ENCODE assay signal across 8 cellular contexts in genomic region chr2:85435986-85436835, GRCh38. TPM values are rescaled to one million over a fixed set of nuclear protein-coding genes. Genes with fewer than 3 reads are reported as not detected.
A peak's percentile ranks its signal among the peaks of the same experiment; 100 is the strongest.
DNase-seq lines count a peak whose midpoint lies in the region; ATAC-seq and TF ChIP-seq lines count a peak whose summit lies in the region.

No MANE protein-coding gene starts in this region.

- DNase-seq in AG08396 (ENCODE audit: low spot score) (peak; percentile 4), IMR-90 (no peak), cerebellar cortex (ENCODE audit: low spot score) (peak; percentile 25), HuH-7.5 (ENCODE audit: low spot score) (no peak), ACHN (no peak), NCI-H2196 treated with DMSO at 0.1 percent for 48 hours (lab: John Stamatoyannopoulos, UW; ENCODE audit: unreplicated experiment) (no peak)
- no peak for DNase-seq in stimulated activated CD4-positive, alpha-beta T cell treated with anti-CD3 and anti-CD28 coated beads, Interleukin-4, amount 100 ng/mL, for 1 hour

- H2BK120ac ChIP-seq in IMR-90 (ENCODE audit: low read depth, low read length) = peak overlapping the region; percentile 85

- peak overlapping the region; percentile 79; the same call in 2 of the 3 replicates for H2BK15ac ChIP-seq in IMR-90 (ENCODE audit: low read depth, low read length)

- peak overlapping the region; percentile 86 for H2AK9ac ChIP-seq in IMR-90 (replicated peaks; ENCODE audit: low read depth, low read length, poor library complexity)

- H3K9ac ChIP-seq in IMR-90 (ENCODE audit: low read depth, low read length) = no peak overlapping the region

- no peak for TF ChIP-seq CTCF in IMR-90 (conservative IDR thresholded peaks at IDR 0.05; ENCODE audit: low read depth, low read length)
- peak; percentile 36 for TF ChIP-seq CTCF in neutrophil (IDR thresholded peaks at IDR 0.05)

- no TSS peak for BruUV-seq in IMR-90 (replicated peaks; lab: Mats Ljungman, UMichigan)

- in situ Hi-C loops in IMR-90 (cut with MboI; ENCODE audit: low sequenced_read_pairs) (no loop called here), ACHN (cut with HindIII; ENCODE audit: low pct_ligation_motif_present, low pct_unique_long_range_greater_than_20kb, low sequenced_read_pairs) (no loop called here)

- H3K36me3 ChIP-seq in IMR-90 (ENCODE audit: control insufficient read depth, insufficient read depth, low read length) = no peaks in the 10 kb centered on the region
- no peaks in the 10 kb centered on the region for H3K36me3 ChIP-seq in neutrophil

- H3K4me1 ChIP-seq in IMR-90 (ENCODE audit: control insufficient read depth, insufficient read depth, low read length) (peaks cover 29% of the 10 kb centered on the region), neutrophil (ENCODE audit: control insufficient read depth in 1 of 2, insufficient read depth in 1 of 2, low read depth in 1 of 2, low read length in 1 of 2) (peaks cover 37 to 46% of the 10 kb centered on the region in 2 experiments)

- no peaks in the 10 kb centered on the region for H3K27me3 ChIP-seq in IMR-90 (ENCODE audit: control insufficient read depth, insufficient read depth, low read length)
- no peaks in the 10 kb centered on the region for H3K27me3 ChIP-seq in neutrophil

- 0 out of 2 replicates have a peak overlapping the region, but pooled peaks have one; percentile 54 for H3K23ac ChIP-seq in IMR-90 (ENCODE audit: low read depth, low read length)

- H3K9me3 ChIP-seq in IMR-90 (ENCODE audit: control insufficient read depth, insufficient read depth, low read length) (no peaks in the 10 kb centered on the region), neutrophil (no peaks in the 10 kb centered on the region)

- H3K4me2 ChIP-seq in IMR-90 (ENCODE audit: low read depth, low read length) = no peak overlapping the region

- TF ChIP-seq POLR2A in IMR-90 (IDR thresholded peaks at IDR 0.05; ENCODE audit: low read depth, low read length) = no peak

- peak overlapping the region; percentile 73 for H2BK5ac ChIP-seq in IMR-90 (ENCODE audit: low read depth, low read length, poor library complexity, severe bottlenecking)

- H4K91ac ChIP-seq in IMR-90 (ENCODE audit: insufficient read depth, low read depth, low read length) = peak overlapping the region; percentile 81

- intact Hi-C loops in IMR-90 (cut with micrococcal nuclease) = no loop called here

- H4K8ac ChIP-seq in IMR-90 (ENCODE audit: low read depth in 2 of 2, low read length in 2 of 2) = peak overlapping the region; percentile 89 to 95; a peak in 2 of 4 replicates

- H3K79me1 ChIP-seq in IMR-90 (ENCODE audit: low read depth in 1 of 2, low read length in 2 of 2) = peaks cover 0 to 10% of the 10 kb centered on the region in 2 experiments; a peak in 1 of 4 replicates

- POLR2A ChIA-PET in IMR-90 (lab: Charles Lee; ENCODE audit: unreplicated experiment) = no interaction called here

- H4K5ac ChIP-seq in IMR-90 (ENCODE audit: low read depth, low read length) = peak overlapping the region; percentile 87; the same call in 1 of the 2 replicates

- H3K14ac ChIP-seq in IMR-90 (replicated peaks; ENCODE audit: low read depth, low read length) = peak overlapping the region; percentile 59; the same call in 1 of the 2 replicates

- no peak for TF ChIP-seq RAD21 in IMR-90 (IDR thresholded peaks at IDR 0.05; ENCODE audit: low read length)

- H3K4me3 ChIP-seq in IMR-90 (ENCODE audit: insufficient read depth, low read depth, low read length) (no peak overlapping the region), neutrophil (ENCODE audit: low read depth in 1 of 2, low read length in 1 of 2) (peak overlapping the region in 1 of 2 experiments; percentile 72)

- CTCF ChIA-PET in IMR-90 (lab: Yijun Ruan, JAX) = no interaction called here

- peak overlapping the region; percentile 77; the same call in 1 of the 2 replicates for H3K27ac ChIP-seq in IMR-90 (ENCODE audit: insufficient read depth, low read length)
- peak overlapping the region; percentile 94 for H3K27ac ChIP-seq in neutrophil

- no peak overlapping the region for H3K56ac ChIP-seq in IMR-90 (ENCODE audit: extremely low read depth, insufficient read depth, low read length)

- H3K18ac ChIP-seq in IMR-90 (ENCODE audit: low read depth, low read length) = no peak overlapping the region; the same call in 1 of the 2 replicates

- WGBS in IMR-90 (ENCODE audit: extremely low coverage in 2 of 2, insufficient read length in 1 of 2), 2 experiments = 93% methylated on average over 10 of the region's 16 CpGs; no CpG with 5 or more reads in 1 of the 2 experiments

- dilution Hi-C loops in IMR-90 (cut with HindIII; ENCODE audit: low sequenced_read_pairs, unreplicated experiment) = no loop called here

- peak overlapping the region; percentile 89 for H2AK5ac ChIP-seq in IMR-90 (ENCODE audit: low read depth, low read length)

- H3K9me1 ChIP-seq in IMR-90 (ENCODE audit: insufficient read depth, low read length) = peaks cover 19% of the 10 kb centered on the region; the same call in 1 of the 2 replicates

- H4K20me1 ChIP-seq in IMR-90 (ENCODE audit: insufficient read depth, low read length) = no peaks in the 10 kb centered on the region

- H2BK20ac ChIP-seq in IMR-90 (ENCODE audit: low read depth, low read length) = peak overlapping the region; percentile 54

- ATAC-seq in IMR-90 (ENCODE audit: low read depth) = no peak

- H2AFZ ChIP-seq in IMR-90 (replicated peaks; ENCODE audit: low read length, poor library complexity) = peak overlapping the region; percentile 45

- H3K4ac ChIP-seq in IMR-90 (ENCODE audit: low read depth, low read length) = peak overlapping the region; percentile 94

TF ChIP-seq in IMR-90, 13 proteins besides CTCF, POLR2A, EP300 and RAD21:
- no peak for TF ChIP-seq CHD1 (IDR thresholded peaks at IDR 0.05; ENCODE audit: low read depth, low read length)
- no peak for TF ChIP-seq MAFK (IDR thresholded peaks at IDR 0.05; ENCODE audit: low read depth, low read length)
- TF ChIP-seq, protein P1, sequence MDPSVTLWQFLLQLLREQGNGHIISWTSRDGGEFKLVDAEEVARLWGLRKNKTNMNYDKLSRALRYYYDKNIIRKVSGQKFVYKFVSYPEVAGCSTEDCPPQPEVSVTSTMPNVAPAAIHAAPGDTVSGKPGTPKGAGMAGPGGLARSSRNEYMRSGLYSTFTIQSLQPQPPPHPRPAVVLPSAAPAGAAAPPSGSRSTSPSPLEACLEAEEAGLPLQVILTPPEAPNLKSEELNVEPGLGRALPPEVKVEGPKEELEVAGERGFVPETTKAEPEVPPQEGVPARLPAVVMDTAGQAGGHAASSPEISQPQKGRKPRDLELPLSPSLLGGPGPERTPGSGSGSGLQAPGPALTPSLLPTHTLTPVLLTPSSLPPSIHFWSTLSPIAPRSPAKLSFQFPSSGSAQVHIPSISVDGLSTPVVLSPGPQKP (IDR thresholded peaks at IDR 0.05; ENCODE audit: borderline replicate concordance, low read depth, low read length) = no peak
- TF ChIP-seq BHLHE40 (IDR thresholded peaks at IDR 0.05; ENCODE audit: low read depth, low read length) = no peak
- TF ChIP-seq RCOR1 (IDR thresholded peaks at IDR 0.05; ENCODE audit: insufficient replicate concordance, low read length) = no peak
- TF ChIP-seq RFX5 (IDR thresholded peaks at IDR 0.05; ENCODE audit: low read depth, low read length) = no peak
- no peak for TF ChIP-seq SMC3 (IDR thresholded peaks at IDR 0.05; ENCODE audit: low read depth, low read length)
- no peak for TF ChIP-seq NFE2L2 (IDR thresholded peaks at IDR 0.05; ENCODE audit: low read depth, low read length)
- TF ChIP-seq MXI1 (IDR thresholded peaks at IDR 0.05; ENCODE audit: borderline replicate concordance, low read depth, low read length) = no peak
- no peak for TF ChIP-seq FOS (IDR thresholded peaks at IDR 0.05; ENCODE audit: low read depth, low read length)
- TF ChIP-seq MAZ (IDR thresholded peaks at IDR 0.05; ENCODE audit: borderline replicate concordance, low read depth, low read length) = no peak

RNA-seq across cellular contexts. Expression of gene SH2D6, which starts 17.7 kb away (rescaled TPM):
- total RNA-seq in IMR-90 (2012; rRNA removed) = 0.36 TPM in 1 of 2 replicates, not detected in the other
- polyA plus RNA-seq in IMR-90 (2012; rRNA removed) = 0.32 and 0.37 TPM in 2 replicates
- 0.16 TPM in 1 of 2 replicates, not detected in the other for polyA plus RNA-seq in IMR-90 (2012; cell fraction: cytosol; rRNA removed)
- polyA plus RNA-seq in IMR-90 (2012; cell fraction: nucleus; rRNA removed; ENCODE audit: low replicate concordance) = 1.0 and 1.2 TPM in 2 replicates

RNA-seq across cellular contexts. Expression of gene CAPG, which starts 26.0 kb away (rescaled TPM):
- 53.3 and 79.9 TPM in 2 replicates for total RNA-seq in IMR-90 (2012; rRNA removed)
- 98.3 and 122 TPM in 2 replicates for polyA plus RNA-seq in IMR-90 (2012; rRNA removed)
- polyA plus RNA-seq in IMR-90 (2012; cell fraction: cytosol; rRNA removed) = 106 and 143 TPM in 2 replicates
- 43.3 and 75.0 TPM in 2 replicates for polyA plus RNA-seq in IMR-90 (2012; cell fraction: nucleus; rRNA removed; ENCODE audit: low replicate concordance)

Comparison
In these comparisons a context has a peak if more than half of its experiments do, and no peak if none do; other contexts are left out.
1. DNase-seq: peak in AG08396 (single experiment) and cerebellar cortex (single experiment); none in IMR-90 (single experiment), stimulated activated CD4-positive, alpha-beta T cell treated with anti-CD3 and anti-CD28 coated beads, Interleukin-4, amount 100 ng/mL, for 1 hour (single experiment), HuH-7.5 (single experiment), ACHN (single experiment) and NCI-H2196 treated with DMSO at 0.1 percent for 48 hours (single experiment).